8 cellular contexts compared by ENCODE assay signal in the genomic region with DNA sequence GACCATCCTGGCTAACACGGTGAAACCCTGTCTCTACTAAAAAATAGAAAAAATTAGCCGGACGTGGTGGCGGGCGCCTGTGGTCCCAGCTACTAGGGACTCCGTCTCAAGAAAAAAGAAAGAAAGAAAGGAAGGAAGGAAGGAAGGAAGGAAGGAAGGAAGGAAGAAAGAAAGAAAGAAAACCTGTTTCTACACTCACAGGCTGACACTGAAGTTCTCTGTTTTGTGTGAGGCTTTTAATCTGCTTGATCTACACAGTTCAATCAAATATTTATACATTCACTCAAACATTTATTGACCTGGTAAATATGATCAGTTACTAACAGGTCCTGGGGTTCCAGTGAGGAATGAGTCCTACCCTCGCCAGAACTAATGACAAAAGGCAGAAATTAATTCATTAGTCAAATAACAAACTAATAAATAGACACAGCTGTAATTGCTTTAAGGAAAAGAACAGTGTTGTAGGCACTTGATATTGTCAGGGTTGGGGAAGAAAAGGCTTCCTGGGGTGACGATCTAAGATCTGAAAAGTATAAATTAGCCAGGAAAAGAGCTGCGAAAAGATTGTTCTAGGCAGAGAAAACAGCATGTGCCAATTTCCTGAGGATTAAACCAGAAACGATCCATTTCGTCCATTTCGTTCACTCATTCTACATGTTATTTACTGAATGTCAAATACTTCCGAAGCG. TPM values are rescaled to one million over a fixed set of nuclear protein-coding genes. Genes with fewer than 3 reads are reported as not detected.
DNase-seq lines count a peak whose midpoint lies in the region; ATAC-seq lines count a peak whose summit lies in the region.

No MANE protein-coding gene starts in this region.

- H3K9me3 Mint-ChIP-seq in T-helper 1 cell treated with Interleukin-12 subunit alpha and Interleukin-12 subunit beta and Interleukin-4 antibody, amounts not matched to agents 30 μg/mL and 1 μg/mL, for 36 hours = no peaks in the 10 kb centered on the region
- no peaks in the 10 kb centered on the region for H3K9me3 Mint-ChIP-seq in activated T-helper 17 cell treated with anti-CD3 and anti-CD28 coated beads, Interleukin-2, amount 50 U/mL, for 72 hours

- H3K4me1 ChIP-seq in stomach smooth muscle (ENCODE audit: control insufficient read depth, insufficient read depth, low read length) = peaks cover 42% of the 10 kb centered on the region

- DNase-seq in T-helper 1 cell = no peak
- no peak for DNase-seq in kidney glomerular epithelial cell (lab: John Stamatoyannopoulos, UW)
- DNase-seq in NAMALWA (ENCODE audit: low spot score) = no peak

- no peaks in the 10 kb centered on the region for H3K27me3 ChIP-seq in stomach smooth muscle (ENCODE audit: control insufficient read depth in 1 of 2, insufficient read depth in 2 of 2, low read length in 2 of 2)

- H3K4me3 ChIP-seq in iPS-18c (ENCODE audit: insufficient read depth, low read depth, low read length) (peak overlapping the region; percentile 32; the same call in 1 of the 2 replicates), stomach smooth muscle (ENCODE audit: low read length in 2 of 2) (peak overlapping the region; percentile 54 to 74)

- H3K4me1 Mint-ChIP-seq in T-helper 1 cell treated with Interleukin-12 subunit alpha and Interleukin-12 subunit beta and Interleukin-4 antibody, amounts not matched to agents 30 μg/mL and 1 μg/mL, for 36 hours (ENCODE audit: low read depth) = peaks cover 45% of the 10 kb centered on the region
- peaks cover 16% of the 10 kb centered on the region for H3K4me1 Mint-ChIP-seq in activated T-helper 17 cell treated with anti-CD3 and anti-CD28 coated beads, Interleukin-2, amount 50 U/mL, for 72 hours

- no peak for ATAC-seq in activated T-helper 17 cell treated with anti-CD3 and anti-CD28 coated beads, Interleukin-2, amount 50 U/mL, for 72 hours (replicated peaks)
- ATAC-seq in GM19452 (IDR thresholded peaks at IDR 0.05; ENCODE audit: unreplicated experiment) = no peak

- peaks cover 0 to 2% of the 10 kb centered on the region in 2 donors for H3K36me3 ChIP-seq in stomach smooth muscle (ENCODE audit: control insufficient read depth in 2 of 2, insufficient read depth in 2 of 2, low read length in 2 of 2)

- H3K27ac ChIP-seq in stomach smooth muscle (ENCODE audit: low read length) = peak overlapping the region; percentile 91

- H3K4me3 Mint-ChIP-seq in T-helper 1 cell treated with Interleukin-12 subunit alpha and Interleukin-12 subunit beta and Interleukin-4 antibody, amounts not matched to agents 30 μg/mL and 1 μg/mL, for 36 hours = peak overlapping the region; percentile 79
- peak overlapping the region; percentile 95 for H3K4me3 Mint-ChIP-seq in activated T-helper 17 cell treated with anti-CD3 and anti-CD28 coated beads, Interleukin-2, amount 50 U/mL, for 72 hours

- peak overlapping the region; percentile 94 for H3K27ac Mint-ChIP-seq in T-helper 1 cell treated with Interleukin-12 subunit alpha and Interleukin-12 subunit beta and Interleukin-4 antibody, amounts not matched to agents 30 μg/mL and 1 μg/mL, for 36 hours
- H3K27ac Mint-ChIP-seq in activated T-helper 17 cell treated with anti-CD3 and anti-CD28 coated beads, Interleukin-2, amount 50 U/mL, for 72 hours = peak overlapping the region; percentile 92

- no peaks in the 10 kb centered on the region for H3K27me3 Mint-ChIP-seq in T-helper 1 cell treated with Interleukin-12 subunit alpha and Interleukin-12 subunit beta and Interleukin-4 antibody, amounts not matched to agents 30 μg/mL and 1 μg/mL, for 36 hours (ENCODE audit: low read depth)
- no peaks in the 10 kb centered on the region for H3K27me3 Mint-ChIP-seq in activated T-helper 17 cell treated with anti-CD3 and anti-CD28 coated beads, Interleukin-2, amount 50 U/mL, for 72 hours

- H3K9me3 ChIP-seq in iPS-18c (ENCODE audit: control insufficient read depth, insufficient read depth, low read length) = no peaks in the 10 kb centered on the region
- H3K9me3 ChIP-seq in stomach smooth muscle (ENCODE audit: control insufficient read depth in 2 of 2, low read length in 2 of 2) = no peaks in the 10 kb centered on the region

- peaks cover 16% of the 10 kb centered on the region for H3K36me3 Mint-ChIP-seq in T-helper 1 cell treated with Interleukin-12 subunit alpha and Interleukin-12 subunit beta and Interleukin-4 antibody, amounts not matched to agents 30 μg/mL and 1 μg/mL, for 36 hours (ENCODE audit: low read depth)
- H3K36me3 Mint-ChIP-seq in activated T-helper 17 cell treated with anti-CD3 and anti-CD28 coated beads, Interleukin-2, amount 50 U/mL, for 72 hours (ENCODE audit: low read depth) = peaks cover 65% of the 10 kb centered on the region

- H3K9ac ChIP-seq in stomach smooth muscle (ENCODE audit: low read length in 2 of 2) = peak overlapping the region; percentile 75 to 89

RNA-seq across cellular contexts. Expression of gene CHAF1A, which starts 0.8 kb away (rescaled TPM):
- total RNA-seq in activated T-helper 17 cell treated with anti-CD3 and anti-CD28 coated beads, Interleukin-2, amount 50 U/mL, for 72 hours = 10 to 100 TPM; 67.9 to 96.7 TPM

RNA-seq across cellular contexts. Expression of gene SH3GL1, which starts 1.3 kb away (rescaled TPM):
- 10 to 100 TPM; 49.1 to 67.1 TPM for total RNA-seq in activated T-helper 17 cell treated with anti-CD3 and anti-CD28 coated beads, Interleukin-2, amount 50 U/mL, for 72 hours

RNA-seq across cellular contexts. Expression of gene UBXN6, which starts 56.0 kb away (rescaled TPM):
- 10 to 100 TPM; 37.4 to 40.1 TPM for total RNA-seq in activated T-helper 17 cell treated with anti-CD3 and anti-CD28 coated beads, Interleukin-2, amount 50 U/mL, for 72 hours

RNA-seq across cellular contexts. Expression of gene MPND, which starts 58.3 kb away (rescaled TPM):
- total RNA-seq in activated T-helper 17 cell treated with anti-CD3 and anti-CD28 coated beads, Interleukin-2, amount 50 U/mL, for 72 hours = 10 to 100 TPM; 15.5 to 19.7 TPM
